Comparison of ENCODE assay signal across 26 cellular contexts in the genomic region with DNA sequence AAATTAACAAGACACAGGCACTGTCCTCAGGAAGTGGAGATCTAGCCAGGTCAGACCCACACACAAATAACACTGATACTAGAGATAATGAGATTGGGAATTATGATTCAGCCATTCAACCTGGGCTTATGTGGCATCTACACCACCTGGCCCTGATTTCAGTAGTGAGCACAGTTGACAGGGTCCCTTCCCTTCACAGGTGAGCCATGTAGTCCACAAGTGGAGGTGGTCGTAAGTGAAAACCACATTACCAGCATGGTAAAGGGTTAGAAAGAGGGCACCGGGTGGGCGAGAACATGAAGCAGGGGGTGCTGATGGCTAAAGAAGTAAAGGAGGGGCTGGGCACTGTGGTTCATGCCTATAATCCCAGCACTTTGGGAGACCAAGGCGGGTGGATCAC. TPM values are rescaled to one million over a fixed set of nuclear protein-coding genes. Genes with fewer than 3 reads are reported as not detected.
DNase-seq lines count a peak whose midpoint lies in the region; ATAC-seq and TF ChIP-seq lines count a peak whose summit lies in the region.
"Had no signal": no experiment of that assay in that cellular context is flagged by ENCODE, and none has a peak within 500 bp of the region (broad histone marks: within the 10 kb centered on the region; RNA-seq: fewer than 3 reads in every experiment).

No MANE protein-coding gene starts in this region.

- intact Hi-C loops in tibial artery (cut with DNase I; ENCODE audit: low total_unique reads) = no loop called here

- TF ChIP-seq CTCF in SK-N-SH (IDR thresholded peaks at IDR 0.05) (no peak), chondrocyte (IDR thresholded peaks at IDR 0.05) (no peak), nephron (IDR thresholded peaks at IDR 0.05; ENCODE audit: unreplicated experiment in 3 of 3) (no peak), tibial artery (IDR thresholded peaks at IDR 0.05) (no peak)

- H3K4me1 Mint-ChIP-seq in chondrocyte (ENCODE audit: low read depth) (peaks cover 81% of the 10 kb centered on the region), nephron (peaks cover 42% of the 10 kb centered on the region)
- H3K4me1 Mint-ChIP-seq in activated naive CD8-positive, alpha-beta T cell treated with anti-CD3 and anti-CD28 coated beads for 36 hours = peaks cover 4% of the 10 kb centered on the region
- H3K4me1 Mint-ChIP-seq: stimulated activated memory B cell treated with anti-CD40 and anti-IgM and Interleukin-4, amounts not matched to agents 10 μg/mL and 1 μg/mL and 100 μg/mL, for 72 hours had no signal

- no peak for DNase-seq in SK-N-SH
- no peak for DNase-seq in chondrocyte (ENCODE audit: low spot score)
- no peak for DNase-seq in tibial artery
- DNase-seq in cerebellar nuclear complex (lab: John Stamatoyannopoulos, UW) = no peak
- DNase-seq in activated naive CD4-positive, alpha-beta T cell treated with anti-CD3 and anti-CD28 coated beads, Interleukin-2, amount 50 U/mL, for 72 hours (ENCODE audit: low spot score in 2 of 2) = no peak
- DNase-seq in activated naive CD8-positive, alpha-beta T cell treated with anti-CD3 and anti-CD28 coated beads for 36 hours = no peak
- DNase-seq: activated CD4-positive, CD25-positive, alpha-beta regulatory T cell; activated CD8-positive, alpha-beta T cell treated with anti-CD3 and anti-CD28 coated beads for 36 hours; activated naive CD4-positive, alpha-beta T cell treated with Interleukin-2 at 50 U/mL for 16 hours; activated T-cell treated with anti-CD3 and anti-CD28 coated beads, Interleukin-2, amount 50 U/mL, for 1 hour; AML-193; aorta; effector memory CD8-positive, alpha-beta T cell; H7; NCI-H1105; NCI-H2107; nucleus accumbens; RPMI8226; stimulated activated CD4-positive, alpha-beta T cell treated with anti-CD3 and anti-CD28 coated beads, Interleukin-1b, Interleukin-23, amount 100 ng/mL, for 48 hours; T1000 had no signal

- H3K9me3 ChIP-seq in SK-N-SH = no peaks in the 10 kb centered on the region
- no peaks in the 10 kb centered on the region for H3K9me3 ChIP-seq in tibial artery

- TF ChIP-seq RAD21 in SK-N-SH (IDR thresholded peaks at IDR 0.05; ENCODE audit: low read length) = no peak

- TF ChIP-seq EP300 in SK-N-SH (IDR thresholded peaks at IDR 0.05; ENCODE audit: borderline replicate concordance in 1 of 2, low read depth in 1 of 2, low read length in 1 of 2) = no peak

- no peak overlapping the region for H3K4me3 ChIP-seq in SK-N-SH (ENCODE audit: low read depth in 2 of 2, low read length in 1 of 2)
- no peak overlapping the region for H3K4me3 ChIP-seq in tibial artery

- no peaks in the 10 kb centered on the region for H4K20me1 ChIP-seq in SK-N-SH (ENCODE audit: insufficient read depth)

- H3K9me2 ChIP-seq in SK-N-SH = no peaks in the 10 kb centered on the region

- WGBS in SK-N-SH (ENCODE audit: low lambda C conversion rate) = 89% methylated on average over 4 of the region's 4 CpGs

- POLR2A ChIA-PET in SK-N-SH (lab: Yijun Ruan, JAX) = interaction anchor here (1.2 kb wide), 1 partner anchor 64 kb away, joined by 5 read pairs; no protein-coding TSS in a partner anchor

- H3K79me2 ChIP-seq in SK-N-SH (ENCODE audit: insufficient read depth) = no peaks in the 10 kb centered on the region

- H2AFZ ChIP-seq in SK-N-SH (ENCODE audit: low read depth) = no peak overlapping the region

- no peak overlapping the region for H3K4me2 ChIP-seq in SK-N-SH

- peaks cover 12 to 57% of the 10 kb centered on the region in 2 experiments for H3K4me1 ChIP-seq in SK-N-SH (ENCODE audit: control insufficient read depth in 1 of 2, insufficient read depth in 2 of 2, low read depth in 1 of 2, low read length in 1 of 2)
- peaks cover 3 to 43% (median 31%) of the 10 kb centered on the region in 4 donors for H3K4me1 ChIP-seq in tibial artery

- H3K4me3 Mint-ChIP-seq in chondrocyte (ENCODE audit: unreplicated experiment) (no peak overlapping the region), nephron (no peak overlapping the region)
- H3K4me3 Mint-ChIP-seq in activated naive CD8-positive, alpha-beta T cell treated with anti-CD3 and anti-CD28 coated beads for 36 hours = no peak overlapping the region
- H3K4me3 Mint-ChIP-seq: activated CD8-positive, alpha-beta T cell treated with anti-CD3 and anti-CD28 coated beads for 36 hours; effector memory CD8-positive, alpha-beta T cell; stimulated activated memory B cell treated with anti-CD40 and anti-IgM and Interleukin-4, amounts not matched to agents 10 μg/mL and 1 μg/mL and 100 μg/mL, for 72 hours; type B pancreatic cell had no signal

- H3K27ac Mint-ChIP-seq in chondrocyte (ENCODE audit: unreplicated experiment) (peak overlapping the region; percentile 96), nephron (peak overlapping the region; percentile 41 to 68 (median 47))
- no peak overlapping the region for H3K27ac Mint-ChIP-seq in activated naive CD4-positive, alpha-beta T cell treated with anti-CD3 and anti-CD28 coated beads, Interleukin-2, amount 50 U/mL, for 72 hours
- H3K27ac Mint-ChIP-seq in activated naive CD8-positive, alpha-beta T cell treated with anti-CD3 and anti-CD28 coated beads for 36 hours = no peak overlapping the region
- H3K27ac Mint-ChIP-seq: activated CD8-positive, alpha-beta T cell treated with anti-CD3 and anti-CD28 coated beads for 36 hours; effector memory CD8-positive, alpha-beta T cell; stimulated activated memory B cell treated with anti-CD40 and anti-IgM and Interleukin-4, amounts not matched to agents 10 μg/mL and 1 μg/mL and 100 μg/mL, for 72 hours; type B pancreatic cell had no signal

- H3K36me3 Mint-ChIP-seq in chondrocyte (ENCODE audit: low read depth) (peaks cover 67% of the 10 kb centered on the region), nephron (ENCODE audit: low read depth) (peaks cover 59% of the 10 kb centered on the region)
- H3K36me3 Mint-ChIP-seq in activated naive CD4-positive, alpha-beta T cell treated with anti-CD3 and anti-CD28 coated beads, Interleukin-2, amount 50 U/mL, for 72 hours = no peaks in the 10 kb centered on the region
- H3K36me3 Mint-ChIP-seq in activated naive CD8-positive, alpha-beta T cell treated with anti-CD3 and anti-CD28 coated beads for 36 hours = no peaks in the 10 kb centered on the region
- H3K36me3 Mint-ChIP-seq: stimulated activated memory B cell treated with anti-CD40 and anti-IgM and Interleukin-4, amounts not matched to agents 10 μg/mL and 1 μg/mL and 100 μg/mL, for 72 hours had no signal

- H3K36me3 ChIP-seq in SK-N-SH (replicated peaks in 1 of 2; ENCODE audit: control insufficient read depth in 1 of 2, insufficient read depth in 2 of 2, low read length in 1 of 2) = peaks cover 17 to 62% of the 10 kb centered on the region in 2 experiments
- H3K36me3 ChIP-seq in tibial artery = peaks cover 77 to 84% (median 84%) of the 10 kb centered on the region in 3 donors

- H3K27me3 ChIP-seq in SK-N-SH (ENCODE audit: insufficient read depth) = no peaks in the 10 kb centered on the region
- H3K27me3 ChIP-seq in tibial artery = no peaks in the 10 kb centered on the region

- H3K27ac ChIP-seq in SK-N-SH (ENCODE audit: low read depth in 2 of 2, low read length in 1 of 2) = peak overlapping the region; percentile 24 to 67; a peak in 2 of 4 replicates
- H3K27ac ChIP-seq in tibial artery = peak overlapping the region; percentile 90 to 98
- H3K27ac ChIP-seq: 22Rv1 had no signal

- no peak overlapping the region for H3K9ac ChIP-seq in SK-N-SH

- H3K27me3 Mint-ChIP-seq in chondrocyte (ENCODE audit: low read depth) (no peaks in the 10 kb centered on the region), nephron (ENCODE audit: low read depth) (no peaks in the 10 kb centered on the region)
- peaks cover 4% of the 10 kb centered on the region for H3K27me3 Mint-ChIP-seq in activated naive CD8-positive, alpha-beta T cell treated with anti-CD3 and anti-CD28 coated beads for 36 hours
- H3K27me3 Mint-ChIP-seq: activated CD8-positive, alpha-beta T cell treated with anti-CD3 and anti-CD28 coated beads for 36 hours; type B pancreatic cell had no signal

- H3F3A ChIP-seq in SK-N-SH (replicated peaks; ENCODE audit: insufficient read depth) = peaks cover 78% of the 10 kb centered on the region

- CTCF ChIA-PET in SK-N-SH (lab: Yijun Ruan, JAX) = interaction anchor here (52.5 kb wide), 1 partner anchor 55 kb away, joined by 1751 read pairs; a partner anchor contains a TSS

- H3K9me3 Mint-ChIP-seq in chondrocyte (ENCODE audit: low read depth) (no peaks in the 10 kb centered on the region), nephron (no peaks in the 10 kb centered on the region)
- H3K9me3 Mint-ChIP-seq in activated naive CD4-positive, alpha-beta T cell treated with anti-CD3 and anti-CD28 coated beads, Interleukin-2, amount 50 U/mL, for 72 hours = no peaks in the 10 kb centered on the region
- H3K9me3 Mint-ChIP-seq in activated naive CD8-positive, alpha-beta T cell treated with anti-CD3 and anti-CD28 coated beads for 36 hours = no peaks in the 10 kb centered on the region
- H3K9me3 Mint-ChIP-seq: activated CD8-positive, alpha-beta T cell treated with anti-CD3 and anti-CD28 coated beads for 36 hours; effector memory CD8-positive, alpha-beta T cell; stimulated activated memory B cell treated with anti-CD40 and anti-IgM and Interleukin-4, amounts not matched to agents 10 μg/mL and 1 μg/mL and 100 μg/mL, for 72 hours; type B pancreatic cell had no signal

- no peak for ATAC-seq in SK-N-SH treated with all-trans-retinoic acid at 6 μM for 48 hours
- no peak for ATAC-seq in activated naive CD4-positive, alpha-beta T cell treated with anti-CD3 and anti-CD28 coated beads, Interleukin-2, amount 50 U/mL, for 72 hours
- ATAC-seq: activated CD8-positive, alpha-beta T cell treated with anti-CD3 and anti-CD28 coated beads for 36 hours; effector memory CD8-positive, alpha-beta T cell; stimulated activated memory B cell treated with anti-CD40 and anti-IgM and Interleukin-4, amounts not matched to agents 10 μg/mL and 1 μg/mL and 100 μg/mL, for 72 hours had no signal

TF ChIP-seq in SK-N-SH, 30 proteins besides CTCF, POLR2A, EP300 and RAD21:
- TF ChIP-seq RCOR1 (IDR thresholded peaks at IDR 0.05; ENCODE audit: low read length) = no peak
- no peak for TF ChIP-seq TCF12 (IDR thresholded peaks at IDR 0.05)

RNA-seq across cellular contexts. Expression of a gene that starts 48.3 kb away (rescaled TPM):
- polyA plus RNA-seq in SK-N-SH (2012; rRNA removed) = 0.16 TPM in 1 of 2 replicates, not detected in the other
- 0.09 TPM in 1 of 2 replicates, not detected in the other for polyA plus RNA-seq in SK-N-SH (2012; cell fraction: cytosol; rRNA removed)
- 0.29 TPM in 1 of 2 replicates, not detected in the other for polyA plus RNA-seq in SK-N-SH (2012; cell fraction: nucleus; rRNA removed)
- 1.1 to 4.6 TPM (median 3.4 TPM) in 3 replicates for total RNA-seq in chondrocyte
- not detected for total RNA-seq in activated naive CD4-positive, alpha-beta T cell treated with anti-CD3 and anti-CD28 coated beads, Interleukin-2, amount 50 U/mL, for 72 hours
- not detected for total RNA-seq in activated naive CD8-positive, alpha-beta T cell treated with anti-CD3 and anti-CD28 coated beads for 36 hours
- total RNA-seq: activated CD8-positive, alpha-beta T cell treated with anti-CD3 and anti-CD28 coated beads for 36 hours; H7; NCI-H460 had no signal

Comparison
In these comparisons a context has a peak if more than half of its experiments do, and no peak if none do; other contexts are left out.
1. H3K27ac Mint-ChIP-seq: peak in chondrocyte (single experiment) and nephron (3 of 3); none in activated naive CD4-positive, alpha-beta T cell treated with anti-CD3 and anti-CD28 coated beads, Interleukin-2, amount 50 U/mL, for 72 hours (0 of 2) and activated naive CD8-positive, alpha-beta T cell treated with anti-CD3 and anti-CD28 coated beads for 36 hours (single experiment).